ENCODE assay signal across 24 cellular contexts in genomic region chr1:223856386-223856785, GRCh38. TPM values are rescaled to one million over a fixed set of nuclear protein-coding genes. Genes with fewer than 3 reads are reported as not detected.
DNase-seq lines count a peak whose midpoint lies in the region; ATAC-seq, FAIRE-seq and TF ChIP-seq lines count a peak whose summit lies in the region.
"Had no signal": no experiment of that assay in that cellular context is flagged by ENCODE, and none has a peak within 500 bp of the region (broad histone marks: within the 10 kb centered on the region; RNA-seq: fewer than 3 reads in every experiment).

No MANE protein-coding gene starts in this region.

- H3K27ac ChIP-seq in GM23338 (ENCODE audit: low read depth) (no peak overlapping the region), H1 (ENCODE audit: low read depth, low read length) (no peak overlapping the region), foreskin keratinocyte (no peak overlapping the region)
- H3K27ac ChIP-seq: 22Rv1, BLaER1, C4-2B, GM23248 had no signal

- H3K4me1 Mint-ChIP-seq in GM23338, result no peaks in the 10 kb centered on the region
- H3K4me1 Mint-ChIP-seq in nephron progenitor cell, result peaks cover 23% of the 10 kb centered on the region
- H3K4me1 Mint-ChIP-seq: B cell; CD4-positive, CD25-positive, alpha-beta regulatory T cell; CD8-positive, alpha-beta memory T cell had no signal

- FAIRE-seq in H1 (lab: Jason Lieb, UNC), result no peak
- FAIRE-seq: A204.1, D721Med, GM12878, GM19239, H54 had no signal

- no peak for TF ChIP-seq RAD21 in H1 (IDR thresholded peaks at IDR 0.05 in 1 of 2, conservative IDR thresholded peaks at IDR 0.05 in 1 of 2; ENCODE audit: low read depth in 2 of 2, low read length in 2 of 2)

- H3K36me3 ChIP-seq in GM23338 (ENCODE audit: insufficient read depth) (no peaks in the 10 kb centered on the region), H1 (ENCODE audit: control insufficient read depth in 2 of 4, insufficient read depth in 4 of 4, low read length in 3 of 4) (no peaks in the 10 kb centered on the region)
- H3K36me3 ChIP-seq: BLaER1, HAP-1 had no signal

- H3K27me3 ChIP-seq in GM23338 (ENCODE audit: insufficient read depth), result no peaks in the 10 kb centered on the region
- no peaks in the 10 kb centered on the region for H3K27me3 ChIP-seq in H1 (replicated peaks in 1 of 4; ENCODE audit: control insufficient read depth in 3 of 4, extremely low read depth in 1 of 4, insufficient read depth in 3 of 4, low read length in 3 of 4)
- no peaks in the 10 kb centered on the region for H3K27me3 ChIP-seq in foreskin keratinocyte
- H3K27me3 ChIP-seq: BLaER1 had no signal

- H3K9me3 ChIP-seq in H1 (ENCODE audit: insufficient read depth in 2 of 2, low read depth in 1 of 2, low read length in 1 of 2), result no peaks in the 10 kb centered on the region
- H3K9me3 ChIP-seq: BLaER1, HAP-1 had no signal

- peak overlapping the region; percentile 8; the same call in 1 of the 2 replicates for H2AFZ ChIP-seq in GM23338
- H2AFZ ChIP-seq in H1 (ENCODE audit: low read length), result 0 out of 2 replicates have a peak overlapping the region, but pooled peaks have one; percentile 36
- H2AFZ ChIP-seq: GM23248 had no signal

- H3K56ac ChIP-seq in H1 (replicated peaks; ENCODE audit: insufficient read length, low read depth, low read length), result no peak overlapping the region

- H3K36me3 Mint-ChIP-seq in GM23338 (ENCODE audit: low read depth) (no peaks in the 10 kb centered on the region), nephron progenitor cell (ENCODE audit: low read depth) (no peaks in the 10 kb centered on the region)
- H3K36me3 Mint-ChIP-seq: CD4-positive, CD25-positive, alpha-beta regulatory T cell; CD8-positive, alpha-beta memory T cell had no signal

- no peak overlapping the region for H2BK15ac ChIP-seq in H1 (ENCODE audit: low read length)

- H3K4ac ChIP-seq in H1 (replicated peaks; ENCODE audit: insufficient read length, low read depth, low read length), result no peak overlapping the region

- H3K4me2 ChIP-seq in GM23338 (no peak overlapping the region), H1 (ENCODE audit: insufficient read depth in 1 of 2, low read depth in 2 of 2, low read length in 2 of 2) (no peak overlapping the region)
- H3K4me2 ChIP-seq: BLaER1 had no signal

- POLR2A ChIA-PET in H1 (lab: Charles Lee; ENCODE audit: partially characterized antibody), result interaction anchor here (2.2 kb wide), 1 partner anchor 11 kb away, joined by 10 read pairs; the partner anchor contains the start of gene TP53BP2

- WGBS in H1 (ENCODE audit: extremely low coverage in 1 of 2, insufficient coverage in 1 of 2, insufficient read length in 1 of 2, insufficient replicate concordance in 2 of 2, low coverage in 1 of 2, low lambda C conversion rate in 2 of 2, missing lambda C conversion rate in 1 of 2), 2 experiments, result 93% methylated on average over 17 of the region's 17 CpGs; no CpG with 5 or more reads in 1 of the 2 experiments

- no peak overlapping the region for H3K23ac ChIP-seq in H1 (ENCODE audit: insufficient read length)

- DNase-seq in GM23338 (ENCODE audit: low spot score) (no peak), H1 (ENCODE audit: low read depth in 1 of 2, low spot score in 2 of 2) (no peak), nephron progenitor cell (no peak), NCI-H446 (lab: John Stamatoyannopoulos, UW) (no peak), foreskin keratinocyte (no peak)
- DNase-seq: CD4-positive, CD25-positive, alpha-beta regulatory T cell; CD8-positive, alpha-beta memory T cell; DMS 273 treated with DMSO at 0.1 percent for 48 hours; DMS79; EL; GDM1; GM23248; HFFc6 had no signal

- no peak overlapping the region for H3K9ac ChIP-seq in H1 (replicated peaks in 1 of 4; ENCODE audit: extremely low read depth in 1 of 4, low read depth in 3 of 4, low read length in 3 of 4)
- H3K9ac ChIP-seq: BLaER1, GM23248 had no signal

- no peak overlapping the region for H4K91ac ChIP-seq in H1 (replicated peaks; ENCODE audit: insufficient read length, low read length)

- H3K4me1 ChIP-seq in GM23338 (ENCODE audit: insufficient read depth), result no peaks in the 10 kb centered on the region
- H3K4me1 ChIP-seq in H1 (replicated peaks in 1 of 4; ENCODE audit: control insufficient read depth in 3 of 4, insufficient read depth in 4 of 4, low read length in 3 of 4), result no peaks in the 10 kb centered on the region
- peaks cover 21% of the 10 kb centered on the region for H3K4me1 ChIP-seq in foreskin keratinocyte
- H3K4me1 ChIP-seq: BLaER1, HAP-1 had no signal

- H2BK12ac ChIP-seq in H1 (ENCODE audit: low read depth, low read length), result no peak overlapping the region

- H3K14ac ChIP-seq in H1 (ENCODE audit: insufficient read length), result no peak overlapping the region

- no peak for ATAC-seq in GM23338
- ATAC-seq in HG02840 (IDR thresholded peaks at IDR 0.05; ENCODE audit: low FRiP score, unreplicated experiment), result no peak
- no peak for ATAC-seq in foreskin keratinocyte
- ATAC-seq: GM12878 had no signal

- CTCF ChIA-PET in H1 (lab: Charles Lee; ENCODE audit: partially characterized antibody), result no interaction called here

- H3K27ac Mint-ChIP-seq in GM23338 (no peak overlapping the region), nephron progenitor cell (peak overlapping the region; percentile 59)
- H3K27ac Mint-ChIP-seq: B cell; CD4-positive, CD25-positive, alpha-beta regulatory T cell; CD8-positive, alpha-beta memory T cell; HFFc6 had no signal

- no peak for TF ChIP-seq EP300 in H1 (IDR thresholded peaks at IDR 0.05; ENCODE audit: borderline replicate concordance in 1 of 2, low read depth in 2 of 2, low read length in 2 of 2)

- no peak overlapping the region for H4K5ac ChIP-seq in H1 (ENCODE audit: insufficient read length, low read depth, low read length)

- no peak overlapping the region for H4K8ac ChIP-seq in H1 (ENCODE audit: extremely low read depth, insufficient read depth, low read length)

- 0 out of 2 replicates have a peak, but pooled peaks cover 4% of the 10 kb centered on the region for H4K20me1 ChIP-seq in GM23338 (replicated peaks; ENCODE audit: insufficient read depth)
- H4K20me1 ChIP-seq in H1 (replicated peaks in 1 of 2; ENCODE audit: control insufficient read depth in 1 of 2, insufficient read depth in 2 of 2, low read length in 2 of 2), result no peaks in the 10 kb centered on the region
- H4K20me1 ChIP-seq: BLaER1 had no signal

- H2BK5ac ChIP-seq in H1 (ENCODE audit: low read depth, low read length), result no peak overlapping the region

- no peaks in the 10 kb centered on the region for H3K9me2 ChIP-seq in GM23338 (ENCODE audit: insufficient read depth)

- H2BK120ac ChIP-seq in H1 (replicated peaks; ENCODE audit: low read depth, low read length), result no peak overlapping the region

- H3K79me2 ChIP-seq in GM23338 (replicated peaks; ENCODE audit: insufficient read depth) (no peaks in the 10 kb centered on the region), H1 (ENCODE audit: control insufficient read depth in 1 of 2, insufficient read depth in 2 of 2, low read length in 2 of 2) (no peaks in the 10 kb centered on the region)

- H3K79me1 ChIP-seq in H1 (ENCODE audit: low read depth, low read length), result no peaks in the 10 kb centered on the region

- H3K18ac ChIP-seq in H1 (ENCODE audit: extremely low read depth, low read length), result no peak overlapping the region

- no peak overlapping the region for H3K4me3 Mint-ChIP-seq in GM23338
- no peak overlapping the region for H3K4me3 Mint-ChIP-seq in nephron progenitor cell
- H3K4me3 Mint-ChIP-seq: B cell; CD4-positive, CD25-positive, alpha-beta regulatory T cell; CD8-positive, alpha-beta memory T cell; HFFc6 had no signal

- H3K27me3 Mint-ChIP-seq in GM23338 (ENCODE audit: insufficient read depth, low read depth, poor library complexity) (peaks cover 1% of the 10 kb centered on the region), nephron progenitor cell (ENCODE audit: low read depth, poor library complexity) (peaks cover 17% of the 10 kb centered on the region)

- no peak overlapping the region for H2BK20ac ChIP-seq in H1 (ENCODE audit: low read length)

- H3F3A ChIP-seq in GM23338 (replicated peaks; ENCODE audit: low read depth), result no peaks in the 10 kb centered on the region

- TF ChIP-seq CTCF in GM23338 (conservative IDR thresholded peaks at IDR 0.05; ENCODE audit: low read depth in 2 of 2), result no peak
- no peak for TF ChIP-seq CTCF in H1 (IDR thresholded peaks at IDR 0.05; ENCODE audit: control extremely low read depth in 1 of 3, insufficient read depth in 1 of 3, low read depth in 1 of 3, low read length in 3 of 3)
- TF ChIP-seq CTCF in nephron progenitor cell (IDR thresholded peaks at IDR 0.05), result no peak
- TF ChIP-seq CTCF in foreskin keratinocyte (conservative IDR thresholded peaks at IDR 0.05), result no peak

- no peak overlapping the region for H2AK5ac ChIP-seq in H1 (ENCODE audit: low read depth, low read length)

- H3K9me3 Mint-ChIP-seq in GM23338 (no peaks in the 10 kb centered on the region), nephron progenitor cell (no peaks in the 10 kb centered on the region)
- H3K9me3 Mint-ChIP-seq: CD4-positive, CD25-positive, alpha-beta regulatory T cell; CD8-positive, alpha-beta memory T cell; HFFc6 had no signal

- H3K23me2 ChIP-seq in H1 (ENCODE audit: low read depth, low read length), result no peaks in the 10 kb centered on the region

- H3K4me3 ChIP-seq in GM23338 (no peak overlapping the region), H1 (ENCODE audit: extremely low read depth in 1 of 4, insufficient read depth in 2 of 4, low read depth in 3 of 4, low read length in 4 of 4) (no peak overlapping the region)
- H3K4me3 ChIP-seq: BLaER1, GM12878, GM23248, HAP-1 had no signal

- no peak for TF ChIP-seq POLR2A in H1 (IDR thresholded peaks at IDR 0.05; ENCODE audit: control extremely low read depth in 1 of 2, low read depth in 2 of 2, low read length in 2 of 2)

TF ChIP-seq in H1, 55 proteins besides CTCF, POLR2A, EP300 and RAD21 (continues in another document):
- TF ChIP-seq SIN3A (conservative IDR thresholded peaks at IDR 0.05 in 1 of 2, IDR thresholded peaks at IDR 0.05 in 1 of 2; ENCODE audit: low read depth in 1 of 2, low read length in 2 of 2) (no peak), JUN (IDR thresholded peaks at IDR 0.05; ENCODE audit: low read depth, low read length) (no peak), SIRT6 (IDR thresholded peaks at IDR 0.05; ENCODE audit: low read length) (no peak)

RNA-seq across cellular contexts. Expression of gene TP53BP2, which starts 10.6 kb away (rescaled TPM):
- total RNA-seq in GM23338 (2014; rRNA removed; shearing (Covaris generic)), result 32.9 and 33.9 TPM in 2 replicates
- polyA plus RNA-seq in GM23338 (2016; fragmentation: Nextera tagmentation; extraction: Ambion mirVana) (7.8 and 10.1 TPM in 2 replicates), H1 (2011; rRNA removed) (16.2 and 18.0 TPM in 2 replicates), foreskin keratinocyte (4.2 and 5.6 TPM in 2 replicates)
- total RNA-seq in H1 (2021; fragmentation: NEBNext Ultra II Directional; extraction: Animal tissue kit (Norgen Biotek cat#: 25700)), result 38.7 and 38.9 TPM in 2 replicates
- 18.6 TPM for polyA plus RNA-seq in H1 (2011; cell fraction: cytosol; rRNA removed)
- polyA plus RNA-seq in H1 (2011; cell fraction: nucleus; rRNA removed), result 21.9 TPM
- polyA plus RNA-seq in H1 (2012, experiment 1 of 2), result 21.7 to 28.2 TPM (median 25.1 TPM) in 4 replicates
- polyA plus RNA-seq in H1 (2012, experiment 2 of 2), result 2.4 TPM
- polyA plus RNA-seq in H1 (2013, experiment 1 of 2), result 18.0 TPM
- 18.1 TPM for polyA plus RNA-seq in H1 (2013, experiment 2 of 2)
- 66.2 and 76.4 TPM in 2 replicates for polyA minus RNA-seq in H1 (2011; rRNA and poly(A)+ RNA removed)
- 22.8 TPM for polyA minus RNA-seq in H1 (2011; cell fraction: cytosol; rRNA and poly(A)+ RNA removed)
- 60.3 TPM for polyA minus RNA-seq in H1 (2011; cell fraction: nucleus; rRNA and poly(A)+ RNA removed)
- total RNA-seq in foreskin keratinocyte, result 16.8 TPM in 2 replicates
